9 cellular contexts compared by ENCODE assay signal in the genomic region with DNA sequence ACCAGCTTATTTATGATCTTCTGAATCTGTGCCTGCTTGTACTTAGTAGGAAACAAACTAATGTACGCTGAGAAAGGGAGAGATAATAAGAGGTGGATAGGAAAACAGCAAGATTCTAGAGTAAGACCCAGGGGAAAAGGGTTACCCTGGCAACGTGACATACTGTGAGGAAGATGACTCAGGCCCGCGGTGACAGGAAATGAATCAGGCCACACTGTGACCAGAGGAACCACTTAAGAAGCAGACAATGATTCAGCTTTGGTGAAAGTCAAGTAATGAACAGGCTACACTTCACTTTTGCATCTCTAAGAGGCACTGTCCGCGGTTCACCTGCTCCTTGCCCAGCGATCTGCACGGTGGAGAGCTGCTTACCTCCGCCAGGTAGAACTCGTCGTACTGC.
DNase-seq lines count a peak whose midpoint lies in the region; ATAC-seq and TF ChIP-seq lines count a peak whose summit lies in the region.
"Had no signal": no experiment of that assay in that cellular context is flagged by ENCODE, and none has a peak within 500 bp of the region (broad histone marks: within the 10 kb centered on the region; RNA-seq: fewer than 3 reads in every experiment).

No MANE protein-coding gene starts in this region.

- H3K27ac ChIP-seq in left ventricle myocardium inferior (replicated peaks), result no peak overlapping the region
- H3K27ac ChIP-seq: neutrophil had no signal

- H3K36me3 Mint-ChIP-seq in effector memory CD8-positive, alpha-beta T cell (ENCODE audit: insufficient read depth), result no peaks in the 10 kb centered on the region

- no peak overlapping the region for H3K4me3 ChIP-seq in left ventricle myocardium inferior

- no peak overlapping the region for H3K4me3 Mint-ChIP-seq in effector memory CD8-positive, alpha-beta T cell

- intact Hi-C loops in left ventricle myocardium inferior (cut with micrococcal nuclease), result no loop called here

- peak; percentile 99 for ATAC-seq in GM19455 (IDR thresholded peaks at IDR 0.05; ENCODE audit: unreplicated experiment)
- ATAC-seq in HG03378 (IDR thresholded peaks at IDR 0.05; ENCODE audit: unreplicated experiment), result peak; percentile 98
- ATAC-seq in effector memory CD8-positive, alpha-beta T cell (replicated peaks), result peak; percentile 97

- TF ChIP-seq CTCF in left ventricle myocardium inferior (IDR thresholded peaks at IDR 0.05; ENCODE audit: borderline replicate concordance), result no peak

- DNase-seq in DMS153 treated with DMSO at 0.1 percent for 48 hours (lab: John Stamatoyannopoulos, UW; ENCODE audit: unreplicated experiment) (peak; percentile 25), SHP77 (lab: John Stamatoyannopoulos, UW) (peak; percentile 64 to 74), left ventricle myocardium inferior (no peak), middle frontal gyrus (ENCODE audit: extremely low spot score, low spot score) (no peak)
- DNase-seq in effector memory CD8-positive, alpha-beta T cell, result peak in 2 of 3 experiments; percentile 41 to 43
- peak; percentile 32 to 62 for DNase-seq in stimulated activated CD4-positive, alpha-beta T cell treated with anti-CD3 and anti-CD28 coated beads, Interleukin-2, amount 100 ng/mL, for 24 hours

- no peaks in the 10 kb centered on the region for H3K4me1 ChIP-seq in left ventricle myocardium inferior

- H3K27ac Mint-ChIP-seq in effector memory CD8-positive, alpha-beta T cell, result no peak overlapping the region

- no peaks in the 10 kb centered on the region for H3K9me3 Mint-ChIP-seq in effector memory CD8-positive, alpha-beta T cell

- H3K36me3 ChIP-seq in left ventricle myocardium inferior, result peaks cover 5% of the 10 kb centered on the region
- H3K36me3 ChIP-seq: neutrophil had no signal

- H3K27me3 Mint-ChIP-seq in effector memory CD8-positive, alpha-beta T cell, result peaks cover 0 to 11% of the 10 kb centered on the region in 2 donors

- H3K9me3 ChIP-seq in left ventricle myocardium inferior (replicated peaks), result peaks cover 3% of the 10 kb centered on the region
- H3K9me3 ChIP-seq: neutrophil had no signal

- no peaks in the 10 kb centered on the region for H3K27me3 ChIP-seq in left ventricle myocardium inferior (ENCODE audit: low read depth)
- H3K27me3 ChIP-seq: neutrophil had no signal

- peaks cover 0 to 11% of the 10 kb centered on the region in 2 donors for H3K4me1 Mint-ChIP-seq in effector memory CD8-positive, alpha-beta T cell (ENCODE audit: low read depth in 2 of 2)

Comparison
In these comparisons a context has a peak if more than half of its experiments do, and no peak if none do; other contexts are left out.
1. DNase-seq: peak in DMS153 treated with DMSO at 0.1 percent for 48 hours (single experiment), SHP77 (2 of 2), effector memory CD8-positive, alpha-beta T cell (2 of 3) and stimulated activated CD4-positive, alpha-beta T cell treated with anti-CD3 and anti-CD28 coated beads, Interleukin-2, amount 100 ng/mL, for 24 hours (2 of 2); none in left ventricle myocardium inferior (single experiment) and middle frontal gyrus (single experiment).
2. Peak in every context shown above with its lines, with median percentiles within 50 percentile points of each other: ATAC-seq.